8 cellular contexts compared by ENCODE assay signal in the genomic region with DNA sequence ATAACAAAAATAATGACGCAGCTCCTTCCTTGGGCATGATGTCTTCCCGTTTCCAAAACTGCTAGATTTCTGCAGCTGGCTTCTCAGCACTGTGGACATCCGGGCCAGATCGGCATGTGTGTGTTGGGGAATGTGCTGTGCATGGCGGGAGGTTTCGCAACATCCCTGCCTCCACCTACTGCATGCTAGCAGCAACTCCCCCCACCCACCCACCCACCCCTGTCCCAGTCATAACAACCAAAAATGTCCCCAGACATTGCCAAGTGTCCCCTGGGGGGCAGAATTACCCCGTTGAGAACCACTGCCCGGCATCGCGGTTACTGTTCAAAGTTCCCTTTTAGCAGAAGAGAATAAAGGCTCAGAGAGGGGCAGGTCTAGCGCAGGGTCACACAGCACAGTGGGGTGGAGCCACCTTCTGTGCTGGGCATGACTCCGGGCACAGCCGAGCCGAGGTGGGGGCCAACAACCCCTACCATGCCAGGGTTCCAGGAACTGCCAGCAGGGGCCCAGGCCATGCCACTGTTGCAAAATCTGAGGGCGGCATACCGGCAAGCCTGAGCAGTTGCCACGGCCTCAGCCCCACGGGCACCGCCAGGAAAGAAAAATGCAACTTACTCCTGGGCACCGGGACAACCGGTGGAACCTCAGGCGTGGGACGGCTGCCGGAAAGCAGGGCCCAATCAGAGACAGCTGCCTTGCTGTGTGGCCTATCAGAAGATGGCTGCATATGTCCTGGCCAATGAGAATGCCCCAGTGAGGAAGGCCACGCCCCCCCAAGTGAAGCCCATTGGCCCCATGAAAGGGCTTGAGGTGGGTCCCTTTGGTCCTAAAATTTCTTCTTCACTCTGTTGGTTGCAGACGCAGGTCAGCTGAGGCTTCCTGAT. TPM values are rescaled to one million over a fixed set of nuclear protein-coding genes. Genes with fewer than 3 reads are reported as not detected.
DNase-seq lines count a peak whose midpoint lies in the region; ATAC-seq, FAIRE-seq and TF ChIP-seq lines count a peak whose summit lies in the region.

No MANE protein-coding gene starts in this region.

- peak; percentile 60 for FAIRE-seq in astrocyte (lab: Jason Lieb, UNC)

- H3K27ac ChIP-seq in GM23338 (ENCODE audit: low read depth): no peak overlapping the region
- no peak overlapping the region for H3K27ac ChIP-seq in astrocyte (ENCODE audit: low read depth, low read length)
- peak overlapping the region in 6 of 8 donors; percentile 65 to 79 (median 73) for H3K27ac ChIP-seq in spleen

- H3K27me3 ChIP-seq in GM23338 (ENCODE audit: insufficient read depth) (no peaks in the 10 kb centered on the region), astrocyte (ENCODE audit: insufficient read depth, low read length) (no peaks in the 10 kb centered on the region), spleen (replicated peaks in 1 of 7) (peaks cover 0 to 2% (median 0%) of the 10 kb centered on the region in 7 donors)

- H3K79me2 ChIP-seq in GM23338 (replicated peaks; ENCODE audit: insufficient read depth): no peaks in the 10 kb centered on the region
- H3K79me2 ChIP-seq in astrocyte (ENCODE audit: insufficient read depth, low read length): no peaks in the 10 kb centered on the region

- 16 to 52% (median 31%) methylated on average over 12 to 26 of the region's 26 CpGs for WGBS in spleen, 5 donors

- no peaks in the 10 kb centered on the region for H3K4me1 ChIP-seq in GM23338 (ENCODE audit: insufficient read depth)
- peaks cover 12% of the 10 kb centered on the region for H3K4me1 ChIP-seq in astrocyte (ENCODE audit: insufficient read depth, low read length)
- H3K4me1 ChIP-seq in spleen: peaks cover under 1 to 40% (median 25%) of the 10 kb centered on the region in 6 donors

- no peaks in the 10 kb centered on the region for H3K9me3 ChIP-seq in astrocyte (ENCODE audit: insufficient read depth, low read depth, low read length)
- H3K9me3 ChIP-seq in spleen: no peaks in the 10 kb centered on the region

- DNase-seq in AG09319 (ENCODE audit: extremely low read depth, low read depth): peak; percentile 67
- peak; percentile 66 for DNase-seq in GM23338 (ENCODE audit: low spot score)
- DNase-seq in RKO (ENCODE audit: low spot score): peak; percentile 48
- peak; percentile 78 for DNase-seq in astrocyte (ENCODE audit: low read depth)
- peak; percentile 64 to 75 for DNase-seq in hippocampal formation (lab: John Stamatoyannopoulos, UW)
- DNase-seq in spleen: peak; percentile 80

- H3K4me3 Mint-ChIP-seq in GM23338: no peak overlapping the region
- H3K4me3 Mint-ChIP-seq in astrocyte (ENCODE audit: unreplicated experiment): no peak overlapping the region

- TF ChIP-seq CTCF in AG09319 (IDR thresholded peaks at IDR 0.05; ENCODE audit: low read depth, low read length) (no peak; the same call in 1 of the 2 replicates), GM23338 (conservative IDR thresholded peaks at IDR 0.05; ENCODE audit: low read depth in 2 of 2) (no peak), astrocyte (IDR thresholded peaks at IDR 0.05; ENCODE audit: insufficient read depth, low read depth, low read length) (no peak), spleen (IDR thresholded peaks at IDR 0.05 in 8 of 11, conservative IDR thresholded peaks at IDR 0.05 in 3 of 11) (peak in 4 of 11 experiments; percentile 6 to 41 (median 20))

- no peaks in the 10 kb centered on the region for H3K9me2 ChIP-seq in GM23338 (ENCODE audit: insufficient read depth)

- no peak for TF ChIP-seq POLR2A in spleen (IDR thresholded peaks at IDR 0.05)

- H2AFZ ChIP-seq in GM23338 (no peak overlapping the region), astrocyte (ENCODE audit: low read depth, low read length) (peak overlapping the region; percentile 52)

- H3K9me3 Mint-ChIP-seq in GM23338: no peaks in the 10 kb centered on the region
- no peaks in the 10 kb centered on the region for H3K9me3 Mint-ChIP-seq in astrocyte (ENCODE audit: unreplicated experiment)

- H3K4me3 ChIP-seq in GM23338 (no peak overlapping the region), astrocyte (ENCODE audit: insufficient read depth, low read depth, low read length) (peak overlapping the region; percentile 39), spleen (peak overlapping the region in 7 of 8 donors; percentile 4 to 62 (median 27))

- H4K20me1 ChIP-seq in GM23338 (replicated peaks; ENCODE audit: insufficient read depth) (no peaks in the 10 kb centered on the region), astrocyte (ENCODE audit: insufficient read depth, low read length) (no peaks in the 10 kb centered on the region)

- no peaks in the 10 kb centered on the region for H3K36me3 Mint-ChIP-seq in GM23338 (ENCODE audit: low read depth)
- no peaks in the 10 kb centered on the region for H3K36me3 Mint-ChIP-seq in astrocyte (ENCODE audit: low read depth, unreplicated experiment)

- H3K4me2 ChIP-seq in GM23338: no peak overlapping the region
- peak overlapping the region; percentile 67 for H3K4me2 ChIP-seq in astrocyte (ENCODE audit: low read length)

- H3K36me3 ChIP-seq in GM23338 (ENCODE audit: insufficient read depth) (no peaks in the 10 kb centered on the region), astrocyte (ENCODE audit: insufficient read depth, low read length) (no peaks in the 10 kb centered on the region), spleen (no peaks in the 10 kb centered on the region)

- H3K9ac ChIP-seq in astrocyte (ENCODE audit: low read length): no peak overlapping the region

- intact Hi-C loops in spleen (cut with DNase I; ENCODE audit: low total_unique reads): no loop called here

- H3K4me1 Mint-ChIP-seq in GM23338: no peaks in the 10 kb centered on the region
- no peaks in the 10 kb centered on the region for H3K4me1 Mint-ChIP-seq in astrocyte (ENCODE audit: low read depth, unreplicated experiment)

- H3K27me3 Mint-ChIP-seq in GM23338 (ENCODE audit: insufficient read depth, low read depth, poor library complexity) (peaks cover 18% of the 10 kb centered on the region), astrocyte (ENCODE audit: low read depth, unreplicated experiment) (peaks cover 52% of the 10 kb centered on the region)

- peak; percentile 82 for ATAC-seq in GM23338
- no peak for ATAC-seq in HG02678 (IDR thresholded peaks at IDR 0.05; ENCODE audit: unreplicated experiment)
- no peak for ATAC-seq in HG02840 (IDR thresholded peaks at IDR 0.05; ENCODE audit: low FRiP score, unreplicated experiment)

- H3K27ac Mint-ChIP-seq in GM23338 (no peak overlapping the region), astrocyte (ENCODE audit: unreplicated experiment) (no peak overlapping the region)

- H3F3A ChIP-seq in GM23338 (replicated peaks; ENCODE audit: low read depth): no peaks in the 10 kb centered on the region

TF ChIP-seq in GM23338, 12 proteins besides CTCF, POLR2A, EP300 and RAD21 (continues in another document):
- TF ChIP-seq ZNF114 (CRISPR knock-in tag; IDR thresholded peaks at IDR 0.05): no peak
- TF ChIP-seq STAT1 (IDR thresholded peaks at IDR 0.05; ENCODE audit: unreplicated experiment): no peak
- TF ChIP-seq ZNF331 (CRISPR knock-in tag; IDR thresholded peaks at IDR 0.05; ENCODE audit: low read depth): no peak
- TF ChIP-seq EZH2phosphoT487 (IDR thresholded peaks at IDR 0.05; ENCODE audit: unreplicated experiment): no peak
- TF ChIP-seq, protein P1, sequence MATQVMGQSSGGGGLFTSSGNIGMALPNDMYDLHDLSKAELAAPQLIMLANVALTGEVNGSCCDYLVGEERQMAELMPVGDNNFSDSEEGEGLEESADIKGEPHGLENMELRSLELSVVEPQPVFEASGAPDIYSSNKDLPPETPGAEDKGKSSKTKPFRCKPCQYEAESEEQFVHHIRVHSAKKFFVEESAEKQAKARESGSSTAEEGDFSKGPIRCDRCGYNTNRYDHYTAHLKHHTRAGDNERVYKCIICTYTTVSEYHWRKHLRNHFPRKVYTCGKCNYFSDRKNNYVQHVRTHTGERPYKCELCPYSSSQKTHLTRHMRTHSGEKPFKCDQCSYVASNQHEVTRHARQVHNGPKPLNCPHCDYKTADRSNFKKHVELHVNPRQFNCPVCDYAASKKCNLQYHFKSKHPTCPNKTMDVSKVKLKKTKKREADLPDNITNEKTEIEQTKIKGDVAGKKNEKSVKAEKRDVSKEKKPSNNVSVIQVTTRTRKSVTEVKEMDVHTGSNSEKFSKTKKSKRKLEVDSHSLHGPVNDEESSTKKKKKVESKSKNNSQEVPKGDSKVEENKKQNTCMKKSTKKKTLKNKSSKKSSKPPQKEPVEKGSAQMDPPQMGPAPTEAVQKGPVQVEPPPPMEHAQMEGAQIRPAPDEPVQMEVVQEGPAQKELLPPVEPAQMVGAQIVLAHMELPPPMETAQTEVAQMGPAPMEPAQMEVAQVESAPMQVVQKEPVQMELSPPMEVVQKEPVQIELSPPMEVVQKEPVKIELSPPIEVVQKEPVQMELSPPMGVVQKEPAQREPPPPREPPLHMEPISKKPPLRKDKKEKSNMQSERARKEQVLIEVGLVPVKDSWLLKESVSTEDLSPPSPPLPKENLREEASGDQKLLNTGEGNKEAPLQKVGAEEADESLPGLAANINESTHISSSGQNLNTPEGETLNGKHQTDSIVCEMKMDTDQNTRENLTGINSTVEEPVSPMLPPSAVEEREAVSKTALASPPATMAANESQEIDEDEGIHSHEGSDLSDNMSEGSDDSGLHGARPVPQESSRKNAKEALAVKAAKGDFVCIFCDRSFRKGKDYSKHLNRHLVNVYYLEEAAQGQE (IDR thresholded peaks at IDR 0.05; ENCODE audit: unreplicated experiment): no peak
- no peak for TF ChIP-seq JUNB (IDR thresholded peaks at IDR 0.05; ENCODE audit: unreplicated experiment)
- TF ChIP-seq CREB1 (CRISPR knock-in tag; IDR thresholded peaks at IDR 0.05; ENCODE audit: low read depth): no peak
- TF ChIP-seq NANOG (IDR thresholded peaks at IDR 0.05; ENCODE audit: borderline replicate concordance): no peak

RNA-seq across cellular contexts. Expression of a gene that starts 22.5 kb away (rescaled TPM):
- 0.58 and 1.3 TPM in 2 replicates for total RNA-seq in GM23338 (2014; rRNA removed; shearing (Covaris generic))
- polyA plus RNA-seq in GM23338 (2016; fragmentation: Nextera tagmentation; extraction: Ambion mirVana) (5.3 and 8.2 TPM in 2 replicates), spleen (10 to 100 TPM in 1 of 3 donors, 1 to 10 TPM in 2; 4.1 to 23.4 (median 4.2) TPM)
- total RNA-seq in astrocyte (38.3 and 49.8 TPM in 2 replicates), spleen (100 to 1,000 TPM in 2 of 7 donors, 10 to 100 TPM in 5; 65.4 to 125 (median 77.1) TPM)

Comparison
In these comparisons a context has a peak if more than half of its experiments do, and no peak if none do; other contexts are left out.
1. H3K27ac ChIP-seq: peak in spleen (6 of 8); none in GM23338 (single experiment) and astrocyte (single experiment).
2. RNA of a gene that starts 22.5 kb away (total RNA-seq): 65.4 to 125 TPM in spleen and 38.3 to 49.8 TPM in astrocyte; 0.58 to 1.3 TPM in GM23338; every median in the first group is over 10 times any median in the second.
3. Peak in every context shown above with its lines, with median percentiles within 50 percentile points of each other: DNase-seq.